8 cellular contexts compared by ENCODE assay signal in the genomic region with DNA sequence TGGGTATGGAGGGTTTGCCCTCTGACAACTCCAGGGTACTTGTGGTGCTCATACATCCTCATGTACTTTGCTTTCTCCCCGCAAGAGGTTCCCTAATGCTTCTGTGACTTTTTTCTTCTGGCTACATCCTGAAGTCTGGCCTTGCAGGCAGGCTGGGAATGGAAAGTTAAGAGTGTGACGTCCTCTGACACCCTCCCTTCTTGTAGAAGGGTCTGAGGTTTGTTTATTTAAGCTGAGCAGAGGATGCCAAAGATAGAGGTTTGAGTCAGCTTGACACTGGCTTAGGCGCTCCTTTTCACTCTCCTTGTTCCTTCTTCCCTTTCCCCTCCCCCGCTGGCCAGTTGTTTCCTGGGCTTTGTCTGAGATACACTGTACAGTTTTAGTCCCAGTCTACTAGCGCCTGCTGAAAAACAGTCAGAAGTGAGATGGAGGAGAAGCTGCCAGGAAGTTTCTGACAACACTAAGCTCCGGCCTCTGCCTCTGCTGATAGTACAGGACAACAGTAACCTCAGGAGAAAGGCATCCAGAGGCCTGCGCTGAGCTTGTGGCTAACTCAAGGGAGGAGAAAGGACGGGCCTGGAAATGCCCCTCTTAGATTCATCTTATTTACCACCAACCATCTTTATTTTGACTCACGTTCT. TPM values are rescaled to one million over a fixed set of nuclear protein-coding genes. Genes with fewer than 3 reads are reported as not detected.
DNase-seq lines count a peak whose midpoint lies in the region; ATAC-seq and TF ChIP-seq lines count a peak whose summit lies in the region.

A gene with protein sequence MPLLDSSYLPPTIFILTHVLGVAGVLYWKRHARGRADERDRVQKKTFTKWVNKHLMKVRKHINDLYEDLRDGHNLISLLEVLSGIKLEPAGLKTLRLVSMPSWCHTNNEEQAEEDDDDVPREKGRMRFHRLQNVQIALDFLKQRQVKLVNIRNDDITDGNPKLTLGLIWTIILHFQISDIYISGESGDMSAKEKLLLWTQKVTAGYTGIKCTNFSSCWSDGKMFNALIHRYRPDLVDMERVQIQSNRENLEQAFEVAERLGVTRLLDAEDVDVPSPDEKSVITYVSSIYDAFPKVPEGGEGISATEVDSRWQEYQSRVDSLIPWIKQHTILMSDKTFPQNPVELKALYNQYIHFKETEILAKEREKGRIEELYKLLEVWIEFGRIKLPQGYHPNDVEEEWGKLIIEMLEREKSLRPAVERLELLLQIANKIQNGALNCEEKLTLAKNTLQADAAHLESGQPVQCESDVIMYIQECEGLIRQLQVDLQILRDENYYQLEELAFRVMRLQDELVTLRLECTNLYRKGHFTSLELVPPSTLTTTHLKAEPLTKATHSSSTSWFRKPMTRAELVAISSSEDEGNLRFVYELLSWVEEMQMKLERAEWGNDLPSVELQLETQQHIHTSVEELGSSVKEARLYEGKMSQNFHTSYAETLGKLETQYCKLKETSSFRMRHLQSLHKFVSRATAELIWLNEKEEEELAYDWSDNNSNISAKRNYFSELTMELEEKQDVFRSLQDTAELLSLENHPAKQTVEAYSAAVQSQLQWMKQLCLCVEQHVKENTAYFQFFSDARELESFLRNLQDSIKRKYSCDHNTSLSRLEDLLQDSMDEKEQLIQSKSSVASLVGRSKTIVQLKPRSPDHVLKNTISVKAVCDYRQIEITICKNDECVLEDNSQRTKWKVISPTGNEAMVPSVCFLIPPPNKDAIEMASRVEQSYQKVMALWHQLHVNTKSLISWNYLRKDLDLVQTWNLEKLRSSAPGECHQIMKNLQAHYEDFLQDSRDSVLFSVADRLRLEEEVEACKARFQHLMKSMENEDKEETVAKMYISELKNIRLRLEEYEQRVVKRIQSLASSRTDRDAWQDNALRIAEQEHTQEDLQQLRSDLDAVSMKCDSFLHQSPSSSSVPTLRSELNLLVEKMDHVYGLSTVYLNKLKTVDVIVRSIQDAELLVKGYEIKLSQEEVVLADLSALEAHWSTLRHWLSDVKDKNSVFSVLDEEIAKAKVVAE (N-terminal part only) (plus strand): TSS at position 255 of the 641 bp plus-strand sequence. CDS start 328 bp downstream, at position 583.

- H3K27ac Mint-ChIP-seq in glutamatergic neuron (ENCODE audit: unreplicated experiment), result peak within 1 kb of the TSS; percentile 23

- peak; percentile 39 for DNase-seq in DMS53 (lab: John Stamatoyannopoulos, UW)
- DNase-seq in DMS53 treated with DMSO at 0.1 percent for 48 hours (lab: John Stamatoyannopoulos, UW; ENCODE audit: unreplicated experiment), result no peak
- peak; percentile 86 for DNase-seq in OCI-M1 (lab: John Stamatoyannopoulos, UW)
- peak; percentile 86 for DNase-seq in adipocyte (ENCODE audit: low read depth)
- DNase-seq in glutamatergic neuron, result no peak
- peak in 39 of 56 donors; percentile 12 to 66 (median 39) for DNase-seq in nucleus accumbens (lab: John Stamatoyannopoulos, UW)
- no peak for DNase-seq in NCI-H774 (lab: John Stamatoyannopoulos, UW)

- TF ChIP-seq CTCF in glutamatergic neuron (IDR thresholded peaks at IDR 0.05; ENCODE audit: partially characterized antibody, unreplicated experiment), result no peak

- peak within 1 kb of the TSS; percentile 81 for H3K9ac ChIP-seq in adipocyte (ENCODE audit: low read length)

- H3K4me3 ChIP-seq in adipocyte (ENCODE audit: low read length), result peak within 1 kb of the TSS; percentile 75

- H3K4me1 ChIP-seq in adipocyte (ENCODE audit: control insufficient read depth, insufficient read depth, low read length), result peaks cover 28% of the 10 kb centered on the region

- no peak for ATAC-seq in HG02981 (IDR thresholded peaks at IDR 0.05; ENCODE audit: unreplicated experiment)

- H3K27me3 ChIP-seq in adipocyte (replicated peaks; ENCODE audit: control insufficient read depth, insufficient read depth, low read length), result no peaks in the 10 kb centered on the region

- H3K4me3 Mint-ChIP-seq in glutamatergic neuron (ENCODE audit: unreplicated experiment), result peak within 1 kb of the TSS; percentile 54

- no peaks in the 10 kb centered on the region for H3K9me3 ChIP-seq in adipocyte (ENCODE audit: control insufficient read depth, low read length)

- H3K9me3 Mint-ChIP-seq in glutamatergic neuron (ENCODE audit: unreplicated experiment), result peaks cover 3% of the 10 kb centered on the region

- H3K27me3 Mint-ChIP-seq in glutamatergic neuron (ENCODE audit: unreplicated experiment), result peaks cover 8% of the 10 kb centered on the region

- H3K4me1 Mint-ChIP-seq in glutamatergic neuron (ENCODE audit: low read depth, unreplicated experiment), result peaks cover 21% of the 10 kb centered on the region

- H3K36me3 Mint-ChIP-seq in glutamatergic neuron (ENCODE audit: unreplicated experiment), result no peaks in the 10 kb centered on the region

- H3K36me3 ChIP-seq in adipocyte (ENCODE audit: control insufficient read depth, insufficient read depth, low read length, severe bottlenecking), result no peaks in the 10 kb centered on the region

RNA-seq across cellular contexts. Expression of the gene that starts here (rescaled TPM):
- total RNA-seq in glutamatergic neuron (ENCODE audit: unreplicated experiment), result 657 TPM

Comparison
In these comparisons a context has a peak if more than half of its experiments do, and no peak if none do; other contexts are left out.
1. DNase-seq: peak in DMS53 (single experiment), OCI-M1 (single experiment), adipocyte (single experiment) and nucleus accumbens (39 of 56); none in DMS53 treated with DMSO at 0.1 percent for 48 hours (single experiment), glutamatergic neuron (single experiment) and NCI-H774 (single experiment).